In the genomic region with DNA sequence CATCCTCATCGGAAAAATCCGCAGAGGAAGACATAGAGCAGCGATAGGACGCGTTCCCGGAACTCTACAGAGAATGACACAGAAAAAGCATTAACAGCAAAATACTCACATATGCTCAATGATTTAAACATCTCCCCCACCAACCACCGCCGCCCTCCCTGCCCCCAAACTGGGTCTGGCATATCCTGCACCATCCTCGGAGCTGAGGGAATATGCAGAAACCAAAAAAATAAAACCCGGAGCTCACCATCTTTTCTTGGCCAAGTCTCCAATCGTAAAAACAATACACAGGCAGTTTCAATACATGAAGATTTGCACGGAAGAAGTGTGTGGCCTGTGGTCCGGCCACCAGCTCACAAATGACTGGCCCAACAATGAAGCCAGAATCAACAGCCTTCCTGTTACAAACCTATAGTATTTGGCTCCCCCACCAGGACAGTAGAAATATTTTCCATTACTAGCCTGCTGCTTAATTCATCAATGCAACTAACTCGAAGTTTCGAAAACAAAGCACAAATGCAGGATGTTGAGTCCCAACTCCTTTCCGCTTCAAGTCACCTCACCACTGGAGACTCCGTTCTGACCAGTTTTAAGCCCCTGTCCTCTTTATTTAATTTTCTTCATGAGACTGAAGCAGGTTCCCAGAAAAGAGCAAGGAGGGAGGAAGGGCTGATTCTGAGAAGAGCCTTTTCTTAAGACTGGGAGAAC, we compare ENCODE assay signal across 8 cellular contexts.
A peak's percentile ranks its signal among the peaks of the same experiment; 100 is the strongest.
DNase-seq lines count a peak whose midpoint lies in the region; ATAC-seq and TF ChIP-seq lines count a peak whose summit lies in the region.

No MANE protein-coding gene starts in this region.

- H3K36me3 Mint-ChIP-seq in activated CD4-positive, alpha-beta T cell treated with anti-CD3 and anti-CD28 coated beads, Interleukin-2, amount 10 ng/mL, durations not matched to agents 24 days and 14 days (ENCODE audit: low read depth) = no peaks in the 10 kb centered on the region

- no peak for TF ChIP-seq POLR2A in Peyer's patch (IDR thresholded peaks at IDR 0.05)
- no peak for TF ChIP-seq POLR2A in breast epithelium (IDR thresholded peaks at IDR 0.05)

- intact Hi-C loops in activated CD4-positive, alpha-beta T cell treated with anti-CD3 and anti-CD28 coated beads, Interleukin-2, amount 10 ng/mL, durations not matched to agents 24 days and 14 days (cut with micrococcal nuclease) = loop anchor here (1.0 to 5.0 kb wide), 5 partner anchors 9 to 494 kb away; no protein-coding TSS in a partner anchor
- intact Hi-C loops in breast epithelium (cut with DNase I; ENCODE audit: low total_unique reads) = no loop called here

- H3K9me3 ChIP-seq in Peyer's patch (no peaks in the 10 kb centered on the region), breast epithelium (no peaks in the 10 kb centered on the region)

- peak overlapping the region; percentile 81 for H3K27ac Mint-ChIP-seq in activated CD4-positive, alpha-beta T cell treated with anti-CD3 and anti-CD28 coated beads, Interleukin-2, amount 10 ng/mL, durations not matched to agents 24 days and 14 days

- peak; percentile 83 for DNase-seq in activated CD4-positive, alpha-beta T cell treated with anti-CD3 and anti-CD28 coated beads, Interleukin-2, amount 10 ng/mL, durations not matched to agents 24 days and 14 days
- no peak for DNase-seq in activated CD4-positive, alpha-beta T cell treated with anti-CD3 and anti-CD28 coated beads, Interleukin-2, amount 50 U/mL, for 1 hour
- DNase-seq in HS-5 (ENCODE audit: low read depth) = peak; percentile 82
- peak in 1 of 3 donors; percentile 50 for DNase-seq in Peyer's patch
- DNase-seq in breast epithelium (ENCODE audit: low spot score in 2 of 2) = peak in 1 of 2 donors; percentile 32
- DNase-seq in iPS-NIHi11 (ENCODE audit: low spot score) = peak; percentile 55
- DNase-seq in skeletal muscle cell (ENCODE audit: low read depth) = peak; percentile 59

- H3K36me3 ChIP-seq in Peyer's patch (no peaks in the 10 kb centered on the region), breast epithelium (no peaks in the 10 kb centered on the region)

- H3K27ac ChIP-seq in Peyer's patch = peak overlapping the region in 3 of 4 donors; percentile 17 to 67 (median 21)
- no peak overlapping the region for H3K27ac ChIP-seq in breast epithelium

- peak in 5 of 6 experiments; percentile 29 to 70 (median 60) for TF ChIP-seq CTCF in Peyer's patch (IDR thresholded peaks at IDR 0.05)
- TF ChIP-seq CTCF in breast epithelium (IDR thresholded peaks at IDR 0.05) = peak; percentile 19 to 50 (median 48)

- H3K27me3 ChIP-seq in Peyer's patch (no peaks in the 10 kb centered on the region), breast epithelium (no peaks in the 10 kb centered on the region)

- H3K9me3 Mint-ChIP-seq in activated CD4-positive, alpha-beta T cell treated with anti-CD3 and anti-CD28 coated beads, Interleukin-2, amount 10 ng/mL, durations not matched to agents 24 days and 14 days = no peaks in the 10 kb centered on the region

- H3K27me3 Mint-ChIP-seq in activated CD4-positive, alpha-beta T cell treated with anti-CD3 and anti-CD28 coated beads, Interleukin-2, amount 10 ng/mL, durations not matched to agents 24 days and 14 days = peaks cover 23% of the 10 kb centered on the region

- peak overlapping the region; percentile 85 for H3K4me3 Mint-ChIP-seq in activated CD4-positive, alpha-beta T cell treated with anti-CD3 and anti-CD28 coated beads, Interleukin-2, amount 10 ng/mL, durations not matched to agents 24 days and 14 days

- H3K4me3 ChIP-seq in Peyer's patch (peak overlapping the region; percentile 12 to 38 (median 26)), breast epithelium (peak overlapping the region; percentile 44 to 68 (median 51)), skeletal muscle cell (ENCODE audit: low read depth, low read length) (peak overlapping the region; percentile 63)

- peak; percentile 92 for ATAC-seq in GM21423 (IDR thresholded peaks at IDR 0.05; ENCODE audit: unreplicated experiment)

- peaks cover 25% of the 10 kb centered on the region for H3K4me1 Mint-ChIP-seq in activated CD4-positive, alpha-beta T cell treated with anti-CD3 and anti-CD28 coated beads, Interleukin-2, amount 10 ng/mL, durations not matched to agents 24 days and 14 days

- H3K4me1 ChIP-seq in Peyer's patch (peaks cover 0 to 13% (median 0%) of the 10 kb centered on the region in 4 donors), breast epithelium (no peaks in the 10 kb centered on the region)

Comparison
In these comparisons a context has a peak if more than half of its experiments do, and no peak if none do; other contexts are left out.
1. H3K27ac ChIP-seq: peak in Peyer's patch (3 of 4); none in breast epithelium (0 of 2).
2. Peak in every context shown above with its lines, with median percentiles within 50 percentile points of each other: H3K4me3 ChIP-seq.